Comparison of ENCODE assay signal across 8 cellular contexts in the genomic region with DNA sequence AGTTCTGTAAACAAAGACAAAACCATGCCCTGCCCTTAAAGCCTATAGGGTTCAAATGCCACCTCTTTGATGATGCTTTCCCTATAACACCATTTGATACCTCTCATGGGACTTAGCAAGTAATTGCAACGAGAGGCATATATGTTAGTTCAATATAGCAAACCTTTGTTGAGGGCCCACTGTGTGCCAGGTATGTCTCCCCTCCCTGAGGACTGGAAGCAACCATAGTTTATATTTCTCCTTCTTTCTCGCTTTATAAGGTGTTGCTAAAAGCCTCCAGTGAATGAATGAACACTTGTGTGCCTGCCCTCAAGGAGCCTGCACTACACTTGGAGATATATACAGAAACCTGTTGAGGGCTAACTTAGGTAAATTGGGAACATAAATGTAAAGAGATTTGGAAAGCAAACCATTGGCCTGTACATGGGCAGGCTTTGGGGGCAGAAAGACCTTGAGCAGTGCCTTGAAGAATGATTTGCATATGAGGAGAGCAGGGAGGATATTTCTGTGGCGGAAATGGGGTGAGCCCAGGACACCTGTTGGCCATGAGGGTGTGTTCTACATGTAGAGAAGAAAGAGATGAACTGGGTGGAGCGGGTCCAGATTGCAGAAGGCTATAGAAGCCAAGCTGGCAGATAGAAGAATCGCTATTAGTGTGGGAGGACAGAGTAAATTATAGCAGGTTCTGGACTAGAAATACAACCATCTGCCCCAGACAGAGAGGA. TPM values are rescaled to one million over a fixed set of nuclear protein-coding genes. Genes with fewer than 3 reads are reported as not detected.
DNase-seq lines count a peak whose midpoint lies in the region; ATAC-seq, FAIRE-seq and TF ChIP-seq lines count a peak whose summit lies in the region.

No MANE protein-coding gene starts in this region.

- no peak overlapping the region for H2BK15ac ChIP-seq in H1 (ENCODE audit: low read length)

- ATAC-seq in GM19395 (IDR thresholded peaks at IDR 0.05; ENCODE audit: unreplicated experiment): peak; percentile 84
- ATAC-seq in HG03342 (IDR thresholded peaks at IDR 0.05; ENCODE audit: unreplicated experiment): peak; percentile 74

- H3K4me3 ChIP-seq in GM06990 (replicated peaks; ENCODE audit: low read depth, low read length) (0 out of 2 replicates have a peak overlapping the region, but pooled peaks have one; percentile 19), H1 (ENCODE audit: extremely low read depth in 1 of 4, insufficient read depth in 2 of 4, low read depth in 3 of 4, low read length in 4 of 4) (peak overlapping the region in 1 of 4 experiments; percentile 84; a peak in 1 of 8 replicates), stomach (no peak overlapping the region), testis (no peak overlapping the region)

- CTCF ChIA-PET in H1 (lab: Charles Lee; ENCODE audit: partially characterized antibody): interaction anchor here (2.3 to 2.4 kb wide), 2 partner anchors 22 to 33 kb away, joined by 8 to 9 read pairs; no protein-coding TSS in a partner anchor

- no peak for FAIRE-seq in H1 (lab: Jason Lieb, UNC)

- no peak overlapping the region for H3K27ac ChIP-seq in H1 (ENCODE audit: low read depth, low read length)
- peak overlapping the region in 4 of 5 donors; percentile 89 to 99 (median 99) for H3K27ac ChIP-seq in stomach
- H3K27ac ChIP-seq in testis: no peak overlapping the region

- H2BK120ac ChIP-seq in H1 (replicated peaks; ENCODE audit: low read depth, low read length): no peak overlapping the region

- no peak overlapping the region for H2AK5ac ChIP-seq in H1 (ENCODE audit: low read depth, low read length)

- peaks cover 8% of the 10 kb centered on the region; the same call in 1 of the 2 replicates for H3K79me1 ChIP-seq in H1 (ENCODE audit: low read depth, low read length)

- peak overlapping the region; percentile 84 to 85; a peak in 3 of 4 replicates for H3K4me2 ChIP-seq in H1 (ENCODE audit: insufficient read depth in 1 of 2, low read depth in 2 of 2, low read length in 2 of 2)

- no peak overlapping the region for H2BK12ac ChIP-seq in H1 (ENCODE audit: low read depth, low read length)

- H3K9ac ChIP-seq in H1 (replicated peaks in 1 of 4; ENCODE audit: extremely low read depth in 1 of 4, low read depth in 3 of 4, low read length in 3 of 4): no peak overlapping the region

- peaks cover 12% of the 10 kb centered on the region for H3K23me2 ChIP-seq in H1 (ENCODE audit: low read depth, low read length)

- H4K20me1 ChIP-seq in H1 (replicated peaks in 1 of 2; ENCODE audit: control insufficient read depth in 1 of 2, insufficient read depth in 2 of 2, low read length in 2 of 2): peaks cover 3 to 7% of the 10 kb centered on the region in 2 experiments

- H3K56ac ChIP-seq in H1 (replicated peaks; ENCODE audit: insufficient read length, low read depth, low read length): no peak overlapping the region

- H3K36me3 ChIP-seq in GM06990 (ENCODE audit: control insufficient read depth, insufficient read depth, low read length): no peaks in the 10 kb centered on the region
- no peaks in the 10 kb centered on the region for H3K36me3 ChIP-seq in H1 (ENCODE audit: control insufficient read depth in 2 of 4, insufficient read depth in 4 of 4, low read length in 3 of 4)
- H3K36me3 ChIP-seq in stomach: peaks cover 0 to under 1% (median 0%) of the 10 kb centered on the region in 4 donors
- no peaks in the 10 kb centered on the region for H3K36me3 ChIP-seq in testis (ENCODE audit: low read depth, missing control alignments)

- H2BK20ac ChIP-seq in H1 (ENCODE audit: low read length): no peak overlapping the region

- intact Hi-C loops in stomach (cut with DNase I; ENCODE audit: low total_unique reads) (no loop called here), testis (cut with DNase I; ENCODE audit: low total_unique reads) (no loop called here)

- no peak overlapping the region for H3K4ac ChIP-seq in H1 (replicated peaks; ENCODE audit: insufficient read length, low read depth, low read length)

- no peak overlapping the region for H4K8ac ChIP-seq in H1 (ENCODE audit: extremely low read depth, insufficient read depth, low read length)

- H3K14ac ChIP-seq in H1 (ENCODE audit: insufficient read length): no peak overlapping the region

- no peak overlapping the region for H4K5ac ChIP-seq in H1 (ENCODE audit: insufficient read length, low read depth, low read length)

- no peak overlapping the region for H3K18ac ChIP-seq in H1 (ENCODE audit: extremely low read depth, low read length)

- peaks cover 0 to 14% of the 10 kb centered on the region in 2 experiments; a peak in 2 of 4 replicates for H3K79me2 ChIP-seq in H1 (ENCODE audit: control insufficient read depth in 1 of 2, insufficient read depth in 2 of 2, low read length in 2 of 2)

- H2BK5ac ChIP-seq in H1 (ENCODE audit: low read depth, low read length): no peak overlapping the region

- no peak overlapping the region for H2AFZ ChIP-seq in H1 (ENCODE audit: low read length)

- H3K23ac ChIP-seq in H1 (ENCODE audit: insufficient read length): no peak overlapping the region

- TF ChIP-seq CTCF in GM06990 (IDR thresholded peaks at IDR 0.05; ENCODE audit: insufficient read depth, low read length, poor library complexity, severe bottlenecking) (no peak), H1 (IDR thresholded peaks at IDR 0.05; ENCODE audit: control extremely low read depth in 1 of 3, insufficient read depth in 1 of 3, low read depth in 1 of 3, low read length in 3 of 3) (no peak), stomach (IDR thresholded peaks at IDR 0.05) (no peak), testis (IDR thresholded peaks at IDR 0.05) (no peak)

- WGBS in H1 (ENCODE audit: extremely low coverage in 1 of 2, insufficient coverage in 1 of 2, insufficient read length in 1 of 2, insufficient replicate concordance in 2 of 2, low coverage in 1 of 2, low lambda C conversion rate in 2 of 2, missing lambda C conversion rate in 1 of 2), 2 experiments: 88% methylated on average over 5 of the region's 5 CpGs; no CpG with 5 or more reads in 1 of the 2 experiments
- 65 to 75% (median 68%) methylated on average over 5 of the region's 5 CpGs for WGBS in stomach, 5 donors
- 41 to 45% methylated on average over 5 of the region's 5 CpGs for WGBS in testis, 2 donors

- peaks cover 1 to 19% (median 8%) of the 10 kb centered on the region in 4 experiments; a peak in 4 of 7 replicates for H3K4me1 ChIP-seq in H1 (replicated peaks in 1 of 4; ENCODE audit: control insufficient read depth in 3 of 4, insufficient read depth in 4 of 4, low read length in 3 of 4)
- H3K4me1 ChIP-seq in stomach: peaks cover 29 to 44% (median 38%) of the 10 kb centered on the region in 4 donors
- peaks cover 26% of the 10 kb centered on the region for H3K4me1 ChIP-seq in testis

- H3K27me3 ChIP-seq in GM06990 (replicated peaks; ENCODE audit: control insufficient read depth, insufficient read depth, low read length): no peaks in the 10 kb centered on the region
- H3K27me3 ChIP-seq in H1 (replicated peaks in 1 of 4; ENCODE audit: control insufficient read depth in 3 of 4, extremely low read depth in 1 of 4, insufficient read depth in 3 of 4, low read length in 3 of 4): no peaks in the 10 kb centered on the region
- H3K27me3 ChIP-seq in stomach: no peaks in the 10 kb centered on the region
- H3K27me3 ChIP-seq in testis: no peaks in the 10 kb centered on the region

- H3K9me3 ChIP-seq in H1 (ENCODE audit: insufficient read depth in 2 of 2, low read depth in 1 of 2, low read length in 1 of 2): no peaks in the 10 kb centered on the region
- H3K9me3 ChIP-seq in stomach: no peaks in the 10 kb centered on the region
- H3K9me3 ChIP-seq in testis: no peaks in the 10 kb centered on the region

- TF ChIP-seq POLR2A in H1 (IDR thresholded peaks at IDR 0.05; ENCODE audit: control extremely low read depth in 1 of 2, low read depth in 2 of 2, low read length in 2 of 2): no peak
- no peak for TF ChIP-seq POLR2A in stomach (IDR thresholded peaks at IDR 0.05)
- TF ChIP-seq POLR2A in testis (IDR thresholded peaks at IDR 0.05): no peak

- POLR2A ChIA-PET in H1 (lab: Charles Lee; ENCODE audit: partially characterized antibody): no interaction called here

- TF ChIP-seq RAD21 in H1 (IDR thresholded peaks at IDR 0.05 in 1 of 2, conservative IDR thresholded peaks at IDR 0.05 in 1 of 2; ENCODE audit: low read depth in 2 of 2, low read length in 2 of 2): no peak

- TF ChIP-seq EP300 in H1 (IDR thresholded peaks at IDR 0.05; ENCODE audit: borderline replicate concordance in 1 of 2, low read depth in 2 of 2, low read length in 2 of 2): no peak
- TF ChIP-seq EP300 in stomach (IDR thresholded peaks at IDR 0.05): no peak

- H4K91ac ChIP-seq in H1 (replicated peaks; ENCODE audit: insufficient read length, low read length): no peak overlapping the region

- DNase-seq in GM06990 (ENCODE audit: extremely low read depth, insufficient read length) (peak; percentile 52), H1 (ENCODE audit: low read depth in 1 of 2, low spot score in 2 of 2) (no peak), stomach (no peak), NCI-H146 treated with DMSO at 0.1 percent for 48 hours (lab: John Stamatoyannopoulos, UW; ENCODE audit: unreplicated experiment) (no peak), COLO668 (lab: John Stamatoyannopoulos, UW; ENCODE audit: unreplicated experiment) (no peak), testis (no peak)

RNA-seq across cellular contexts. Expression of gene CKAP4, which starts 1.8 kb away (rescaled TPM):
- total RNA-seq in H1 (2021; fragmentation: NEBNext Ultra II Directional; extraction: Animal tissue kit (Norgen Biotek cat#: 25700)): 79.0 and 80.7 TPM in 2 replicates
- polyA plus RNA-seq in H1 (2011; rRNA removed): 29.0 and 35.8 TPM in 2 replicates
- 40.0 TPM for polyA plus RNA-seq in H1 (2011; cell fraction: cytosol; rRNA removed)
- 48.8 TPM for polyA plus RNA-seq in H1 (2011; cell fraction: nucleus; rRNA removed)
- 54.3 to 68.0 TPM (median 62.2 TPM) in 4 replicates for polyA plus RNA-seq in H1 (2012, experiment 1 of 2)
- 71.1 TPM for polyA plus RNA-seq in H1 (2012, experiment 2 of 2)
- polyA plus RNA-seq in H1 (2013, experiment 1 of 2): 129 TPM
- polyA plus RNA-seq in H1 (2013, experiment 2 of 2): 128 TPM
- polyA minus RNA-seq in H1 (2011; rRNA and poly(A)+ RNA removed): 21.5 and 30.7 TPM in 2 replicates
- polyA minus RNA-seq in H1 (2011; cell fraction: cytosol; rRNA and poly(A)+ RNA removed): 29.8 TPM
- polyA minus RNA-seq in H1 (2011; cell fraction: nucleus; rRNA and poly(A)+ RNA removed): 20.0 TPM
- 10 to 100 TPM; 36.2 to 98.7 (median 71.0) TPM for total RNA-seq in stomach
- polyA plus RNA-seq in stomach: 10 to 100 TPM; 13.7 to 27.3 (median 20.6) TPM
- total RNA-seq in testis: 10 to 100 TPM; 26.8 to 31.3 TPM
- 31.2 TPM for polyA plus RNA-seq in testis (ENCODE audit: insufficient read depth, low read depth, low replicate concordance)

RNA-seq across cellular contexts. Expression of gene TCP11L2, which starts 53.0 kb away (rescaled TPM):
- total RNA-seq in H1 (2021; fragmentation: NEBNext Ultra II Directional; extraction: Animal tissue kit (Norgen Biotek cat#: 25700)): 7.1 and 7.7 TPM in 2 replicates
- polyA plus RNA-seq in H1 (2011; rRNA removed) (1.9 and 2.1 TPM in 2 replicates), stomach (1 to 10 TPM; 2.3 to 7.5 (median 5.0) TPM), testis (ENCODE audit: insufficient read depth, low read depth, low replicate concordance) (15.8 TPM)
- polyA plus RNA-seq in H1 (2011; cell fraction: cytosol; rRNA removed): 3.1 TPM
- 3.2 TPM for polyA plus RNA-seq in H1 (2011; cell fraction: nucleus; rRNA removed)
- polyA plus RNA-seq in H1 (2012, experiment 1 of 2): 2.9 to 3.5 TPM (median 3.1 TPM) in 4 replicates
- 0.79 TPM for polyA plus RNA-seq in H1 (2012, experiment 2 of 2)
- 2.7 TPM for polyA plus RNA-seq in H1 (2013, experiment 1 of 2)
- polyA plus RNA-seq in H1 (2013, experiment 2 of 2): 2.1 TPM
- polyA minus RNA-seq in H1 (2011; rRNA and poly(A)+ RNA removed): 17.3 and 21.9 TPM in 2 replicates
- polyA minus RNA-seq in H1 (2011; cell fraction: cytosol; rRNA and poly(A)+ RNA removed): 8.1 TPM
- 15.3 TPM for polyA minus RNA-seq in H1 (2011; cell fraction: nucleus; rRNA and poly(A)+ RNA removed)
- total RNA-seq in stomach (10 to 100 TPM in 4 of 5 donors, under 1 TPM in 1; 0.29 to 57.5 (median 32.1) TPM), testis (10 to 100 TPM; 31.0 to 33.9 TPM)

Comparison
In these comparisons a context has a peak if more than half of its experiments do, and no peak if none do; other contexts are left out.
1. H3K27ac ChIP-seq: peak in stomach (4 of 5); none in H1 (single experiment) and testis (0 of 2).